ENCODE assay signal across 28 cellular contexts in genomic region chr5:68375540-68375939, GRCh38.
"Had no signal": no experiment of that assay in that cellular context is flagged by ENCODE, and none has a peak within 500 bp of the region (broad histone marks: within the 10 kb centered on the region; RNA-seq: fewer than 3 reads in every experiment).

No MANE protein-coding gene starts in this region.

- ATAC-seq: foreskin keratinocyte; left lung; mucosa of descending colon; natural killer cell treated with Interleukin-12 subunit alpha and Interleukin-12 subunit beta and Interleukin-15 and Interleukin-18, amount 100 ng/mL, for 72 hours; sciatic nerve; stimulated activated naive CD8-positive, alpha-beta T cell treated with anti-CD3 and anti-CD28 coated beads, Interleukin-15, Interleukin-2, amounts not matched to agents 100 U/mL and 50 U/mL, for 24 hours had no signal

- DNase-seq: activated CD4-positive, alpha-beta memory T cell treated with anti-CD3 and anti-CD28 coated beads for 36 hours; activated CD4-positive, alpha-beta T cell treated with anti-CD3 and anti-CD28 coated beads, Interleukin-2, amount 10 ng/mL, durations not matched to agents 24 days and 14 days; activated CD4-positive, CD25-positive, alpha-beta regulatory T cell treated with anti-CD3 and anti-CD28 coated beads, Interleukin-2, amount 50 U/mL, for 72 hours; activated CD8-positive, alpha-beta memory T cell treated with anti-CD3 and anti-CD28 coated beads, Interleukin-2, amount 50 U/mL, for 4 hours; activated effector memory CD4-positive, alpha-beta T cell treated with anti-CD3 and anti-CD28 coated beads, Interleukin-2, amount 50 U/mL, for 16 hours; activated naive CD4-positive, alpha-beta T cell treated with anti-CD3 and anti-CD28 coated beads for 36 hours; activated naive CD8-positive, alpha-beta T cell treated with anti-CD3 and anti-CD28 coated beads for 36 hours; activated T-cell treated with anti-CD3 and anti-CD28 coated beads, Interleukin-2, amount 50 U/mL, for 1 hour; brain microvascular endothelial cell; central memory CD4-positive, alpha-beta T cell; heart right ventricle; left lung; mucosa of descending colon; stimulated activated CD4-positive, alpha-beta T cell treated with anti-CD3 and anti-CD28 coated beads, Interleukin-12 subunit alpha, Interleukin-12 subunit beta, amount 100 ng/mL, for 4 hours; stimulated activated CD4-positive, alpha-beta T cell treated with anti-CD3 and anti-CD28 coated beads, Interleukin-4, amount 100 ng/mL, for 1 hour; stimulated activated naive CD8-positive, alpha-beta T cell treated with anti-CD3 and anti-CD28 coated beads, Interleukin-15, Interleukin-2, amounts not matched to agents 100 U/mL and 50 U/mL, for 24 hours; T-helper 2 cell; trophoblast cell had no signal

- H3K9me3 ChIP-seq: heart right ventricle, left lung, mucosa of descending colon, thoracic aorta, vagina had no signal

- H3K27me3 Mint-ChIP-seq: activated CD4-positive, alpha-beta memory T cell treated with anti-CD3 and anti-CD28 coated beads for 36 hours; activated naive CD8-positive, alpha-beta T cell treated with anti-CD3 and anti-CD28 coated beads for 36 hours; natural killer cell treated with Interleukin-12 subunit alpha and Interleukin-12 subunit beta and Interleukin-15 and Interleukin-18, amount 100 ng/mL, for 72 hours had no signal

- H3K27ac Mint-ChIP-seq: activated CD4-positive, alpha-beta memory T cell treated with anti-CD3 and anti-CD28 coated beads for 36 hours; activated CD4-positive, alpha-beta T cell treated with anti-CD3 and anti-CD28 coated beads, Interleukin-2, amount 10 ng/mL, durations not matched to agents 24 days and 14 days; activated naive CD4-positive, alpha-beta T cell treated with anti-CD3 and anti-CD28 coated beads for 36 hours; activated naive CD8-positive, alpha-beta T cell treated with anti-CD3 and anti-CD28 coated beads for 36 hours; activated T-helper 1 cell treated with anti-CD3 and anti-CD28 coated beads, Interleukin-12 subunit alpha, Interleukin-12 subunit beta, Interleukin-2, Interleukin-4 antibody, amounts not matched to agents 30 ng/mL and 10 ng/mL and 1 ng/mL, durations not matched to agents 14 hours and 24 hours and 36 hours had no signal

- H3K9me3 Mint-ChIP-seq: activated CD4-positive, alpha-beta memory T cell treated with anti-CD3 and anti-CD28 coated beads for 36 hours; activated naive CD4-positive, alpha-beta T cell treated with anti-CD3 and anti-CD28 coated beads for 36 hours; activated naive CD8-positive, alpha-beta T cell treated with anti-CD3 and anti-CD28 coated beads for 36 hours; activated T-helper 1 cell treated with anti-CD3 and anti-CD28 coated beads, Interleukin-12 subunit alpha, Interleukin-12 subunit beta, Interleukin-2, Interleukin-4 antibody, amounts not matched to agents 30 ng/mL and 10 ng/mL and 1 ng/mL, durations not matched to agents 14 hours and 24 hours and 36 hours; natural killer cell treated with Interleukin-12 subunit alpha and Interleukin-12 subunit beta and Interleukin-15 and Interleukin-18, amount 100 ng/mL, for 72 hours had no signal

- H3K36me3 ChIP-seq: brain microvascular endothelial cell, heart right ventricle, left lung, thoracic aorta, vagina had no signal

- H3K4me3 Mint-ChIP-seq: activated CD4-positive, alpha-beta memory T cell treated with anti-CD3 and anti-CD28 coated beads for 36 hours; activated CD4-positive, alpha-beta T cell treated with anti-CD3 and anti-CD28 coated beads, Interleukin-2, amount 10 ng/mL, durations not matched to agents 24 days and 14 days; activated naive CD4-positive, alpha-beta T cell treated with anti-CD3 and anti-CD28 coated beads for 36 hours; activated naive CD8-positive, alpha-beta T cell treated with anti-CD3 and anti-CD28 coated beads for 36 hours; activated T-helper 1 cell treated with anti-CD3 and anti-CD28 coated beads, Interleukin-12 subunit alpha, Interleukin-12 subunit beta, Interleukin-2, Interleukin-4 antibody, amounts not matched to agents 30 ng/mL and 10 ng/mL and 1 ng/mL, durations not matched to agents 14 hours and 24 hours and 36 hours; natural killer cell treated with Interleukin-12 subunit alpha and Interleukin-12 subunit beta and Interleukin-15 and Interleukin-18, amount 100 ng/mL, for 72 hours had no signal

- H3K4me3 ChIP-seq: heart right ventricle, left lung, lung, mucosa of descending colon, skin epidermis, thoracic aorta, vagina had no signal

- H3K27me3 ChIP-seq: brain microvascular endothelial cell, foreskin keratinocyte, heart right ventricle, left lung, vagina had no signal

- FAIRE-seq: astrocyte, endothelial cell of umbilical vein had no signal

- H3K36me3 Mint-ChIP-seq: activated CD4-positive, alpha-beta memory T cell treated with anti-CD3 and anti-CD28 coated beads for 36 hours; activated naive CD8-positive, alpha-beta T cell treated with anti-CD3 and anti-CD28 coated beads for 36 hours had no signal

- H3K27ac ChIP-seq: brain microvascular endothelial cell, foreskin keratinocyte, heart right ventricle, left lung, thoracic aorta, vagina had no signal
